In genomic region chrY:19392876-19393275, GRCh38 we compare ENCODE assay signal across 18 cellular contexts.
"Had no signal": no experiment of that assay in that cellular context is flagged by ENCODE, and none has a peak within 500 bp of the region (broad histone marks: within the 10 kb centered on the region; RNA-seq: fewer than 3 reads in every experiment).

No MANE protein-coding gene starts in this region.

- H3K36me3 Mint-ChIP-seq: stimulated activated memory B cell treated with anti-CD40 and anti-IgM and Interleukin-4, amounts not matched to agents 10 μg/mL and 1 μg/mL and 100 μg/mL, for 72 hours had no signal

- H3K4me1 Mint-ChIP-seq: nephron had no signal

- H3K27me3 ChIP-seq: esophagus squamous epithelium, left lung, transverse colon, vagina had no signal

- H3K36me3 ChIP-seq: esophagus squamous epithelium, left lung, transverse colon, vagina had no signal

- ATAC-seq: left lung; mucosa of descending colon; stimulated activated memory B cell treated with anti-CD40 and anti-IgM and Interleukin-4, amounts not matched to agents 10 μg/mL and 1 μg/mL and 100 μg/mL, for 72 hours had no signal

- H3K9me3 Mint-ChIP-seq: nephron; stimulated activated memory B cell treated with anti-CD40 and anti-IgM and Interleukin-4, amounts not matched to agents 10 μg/mL and 1 μg/mL and 100 μg/mL, for 72 hours had no signal

- H3K4me1 ChIP-seq: esophagus squamous epithelium, left lung, transverse colon, vagina had no signal

- DNase-seq: activated CD4-positive, CD25-positive, alpha-beta regulatory T cell; activated gamma-delta T cell; cortex of kidney; effector CD4-positive, alpha-beta T cell; esophagus squamous epithelium; hippocampal formation; kidney; left lung; mucosa of descending colon; nucleus accumbens; posterior cingulate gyrus; retina; SIG-M5; stimulated activated CD4-positive, alpha-beta T cell treated with anti-CD3 and anti-CD28 coated beads, Interleukin-12 subunit alpha, Interleukin-12 subunit beta, amount 100 ng/mL, for 4 hours; transverse colon had no signal

- H3K27ac ChIP-seq: esophagus squamous epithelium, left lung, transverse colon, vagina had no signal

- H3K4me3 Mint-ChIP-seq: nephron; stimulated activated memory B cell treated with anti-CD40 and anti-IgM and Interleukin-4, amounts not matched to agents 10 μg/mL and 1 μg/mL and 100 μg/mL, for 72 hours had no signal

- H3K9me3 ChIP-seq: esophagus squamous epithelium, left lung, mucosa of descending colon, transverse colon, vagina had no signal

- H3K27me3 Mint-ChIP-seq: stimulated activated memory B cell treated with anti-CD40 and anti-IgM and Interleukin-4, amounts not matched to agents 10 μg/mL and 1 μg/mL and 100 μg/mL, for 72 hours had no signal

- H3K27ac Mint-ChIP-seq: nephron; stimulated activated memory B cell treated with anti-CD40 and anti-IgM and Interleukin-4, amounts not matched to agents 10 μg/mL and 1 μg/mL and 100 μg/mL, for 72 hours had no signal

- H3K4me3 ChIP-seq: esophagus squamous epithelium, left lung, mucosa of descending colon, transverse colon, vagina had no signal
